ENCODE assay signal across 9 cellular contexts in genomic region chr19:49852631-49853126, GRCh38. TPM values are rescaled to one million over a fixed set of nuclear protein-coding genes. Genes with fewer than 3 reads are reported as not detected.
DNase-seq lines count a peak whose midpoint lies in the region; ATAC-seq and TF ChIP-seq lines count a peak whose summit lies in the region.
"Had no signal": no experiment of that assay in that cellular context is flagged by ENCODE, and none has a peak within 500 bp of the region (broad histone marks: within the 10 kb centered on the region; RNA-seq: fewer than 3 reads in every experiment).

No MANE protein-coding gene starts in this region.

- H3K4me3 Mint-ChIP-seq in endothelial cell (ENCODE audit: unreplicated experiment): peak overlapping the region; percentile 93

- H3K27me3 Mint-ChIP-seq in endothelial cell (ENCODE audit: unreplicated experiment): peaks cover 35% of the 10 kb centered on the region

- H3K4me3 ChIP-seq in DOHH2 (ENCODE audit: low read length): peak overlapping the region; percentile 81
- peak overlapping the region; percentile 86 for H3K4me3 ChIP-seq in PC-3 (ENCODE audit: low read length)
- H3K4me3 ChIP-seq in parathyroid adenoma (ENCODE audit: low read depth, low read length): peak overlapping the region; percentile 61

- no peaks in the 10 kb centered on the region for H3K9me3 Mint-ChIP-seq in endothelial cell (ENCODE audit: unreplicated experiment)

- DNase-seq in PC-3 (no peak), endothelial cell (ENCODE audit: low spot score) (no peak), KBM-7 (no peak), glomerular visceral epithelial cell (ENCODE audit: extremely low spot score) (no peak), NCI-H2227 treated with DMSO at 0.1 percent for 48 hours (lab: John Stamatoyannopoulos, UW) (no peak)
- DNase-seq: NCI-H2081 had no signal

- peaks cover 42% of the 10 kb centered on the region for H3K36me3 ChIP-seq in DOHH2 (ENCODE audit: control insufficient read depth, low read length)
- peaks cover 11% of the 10 kb centered on the region; the same call in 1 of the 2 replicates for H3K36me3 ChIP-seq in PC-3 (ENCODE audit: low read depth, low read length)
- no peaks in the 10 kb centered on the region for H3K36me3 ChIP-seq in parathyroid adenoma (ENCODE audit: control insufficient read depth, insufficient read depth, low read length)

- H3K27ac ChIP-seq in DOHH2 (ENCODE audit: low read depth, low read length) (no peak overlapping the region), PC-3 (ENCODE audit: low read length) (no peak overlapping the region), parathyroid adenoma (no peak overlapping the region)

- POLR2A ChIA-PET in PC-3 (lab: Charles Lee; ENCODE audit: unreplicated experiment): no interaction called here

- H3K27me3 ChIP-seq in DOHH2 (ENCODE audit: control insufficient read depth, low read length) (no peaks in the 10 kb centered on the region; the same call in 1 of the 2 replicates), PC-3 (ENCODE audit: low read length) (no peaks in the 10 kb centered on the region), parathyroid adenoma (ENCODE audit: control insufficient read depth, insufficient read depth, low read length) (no peaks in the 10 kb centered on the region)

- in situ Hi-C loops in KBM-7 (cut with MboI; ENCODE audit: low pct_unique_long_range_greater_than_20kb, low sequenced_read_pairs): no loop called here

- no peak for ATAC-seq in PC-3
- ATAC-seq in HG03457 (IDR thresholded peaks at IDR 0.05; ENCODE audit: unreplicated experiment): no peak

- H3K27ac Mint-ChIP-seq in endothelial cell (ENCODE audit: unreplicated experiment): peak overlapping the region; percentile 88

- peaks cover 33% of the 10 kb centered on the region for H3K79me2 ChIP-seq in DOHH2 (ENCODE audit: control insufficient read depth, low read length)
- peaks cover 41% of the 10 kb centered on the region for H3K79me2 ChIP-seq in PC-3 (ENCODE audit: low read length)
- H3K79me2 ChIP-seq in parathyroid adenoma: peaks cover 10% of the 10 kb centered on the region

- peaks cover 25% of the 10 kb centered on the region for H3K4me1 Mint-ChIP-seq in endothelial cell (ENCODE audit: unreplicated experiment)

- peaks cover 37% of the 10 kb centered on the region for H3K36me3 Mint-ChIP-seq in endothelial cell (ENCODE audit: low read depth, unreplicated experiment)

- no peak overlapping the region for H2AFZ ChIP-seq in PC-3 (ENCODE audit: low read length)
- no peak overlapping the region for H2AFZ ChIP-seq in parathyroid adenoma

- CTCF ChIA-PET in PC-3 (lab: Charles Lee): no interaction called here

- intact Hi-C loops in PC-3 (cut with micrococcal nuclease): loop anchor here (5.0 kb wide), 1 partner anchor 85 kb away; the partner anchor contains the start of gene AP2A1

- H3K4me2 ChIP-seq in DOHH2 (ENCODE audit: low read length): peak overlapping the region; percentile 99
- peak overlapping the region; percentile 96 for H3K4me2 ChIP-seq in PC-3 (ENCODE audit: low read length)
- H3K4me2 ChIP-seq in parathyroid adenoma (ENCODE audit: low read length): peak overlapping the region; percentile 80

- BruUV-seq in PC-3 (replicated peaks; lab: Mats Ljungman, UMichigan): TSS peak; percentile 62

- H4K20me1 ChIP-seq in DOHH2 (ENCODE audit: control insufficient read depth, insufficient read depth, low read depth, low read length) (peaks cover 13% of the 10 kb centered on the region; the same call in 1 of the 2 replicates), PC-3 (ENCODE audit: low read length) (peaks cover 29% of the 10 kb centered on the region; the same call in 1 of the 2 replicates)

- H3K9ac ChIP-seq in PC-3 (ENCODE audit: low read length) (peak overlapping the region; percentile 30; the same call in 1 of the 2 replicates), parathyroid adenoma (no peak overlapping the region)

- H3K9me3 ChIP-seq in DOHH2 (ENCODE audit: control insufficient read depth, insufficient read depth, low read length): no peaks in the 10 kb centered on the region
- no peaks in the 10 kb centered on the region for H3K9me3 ChIP-seq in PC-3 (ENCODE audit: low read length)
- no peaks in the 10 kb centered on the region for H3K9me3 ChIP-seq in parathyroid adenoma (ENCODE audit: control insufficient read depth, low read length)

- H3K4me1 ChIP-seq in DOHH2 (ENCODE audit: control insufficient read depth, low read length) (peaks cover 45% of the 10 kb centered on the region), PC-3 (ENCODE audit: insufficient read depth, low read length) (peaks cover 37% of the 10 kb centered on the region), parathyroid adenoma (peaks cover 4% of the 10 kb centered on the region)

- H3F3A ChIP-seq in DOHH2 (ENCODE audit: control insufficient read depth, insufficient read depth) (peaks cover 8% of the 10 kb centered on the region), PC-3 (ENCODE audit: low read length, unreplicated experiment) (no peaks in the 10 kb centered on the region)

- no peak for TF ChIP-seq CTCF in DOHH2 (IDR thresholded peaks at IDR 0.05; ENCODE audit: low read depth, low read length, poor library complexity, severe bottlenecking)
- TF ChIP-seq CTCF in PC-3 (conservative IDR thresholded peaks at IDR 0.05; ENCODE audit: low read depth, low read length): no peak
- no peak for TF ChIP-seq CTCF in endothelial cell (IDR thresholded peaks at IDR 0.05; ENCODE audit: unreplicated experiment)
- no peak for TF ChIP-seq CTCF in parathyroid adenoma (IDR thresholded peaks at IDR 0.05)

- no peaks in the 10 kb centered on the region for H3K9me2 ChIP-seq in DOHH2 (replicated peaks; ENCODE audit: control insufficient read depth, low read length)
- no peaks in the 10 kb centered on the region for H3K9me2 ChIP-seq in PC-3 (replicated peaks; ENCODE audit: low read length)

RNA-seq across cellular contexts. Expression of gene PTOV1, which starts 1.7 kb away (rescaled TPM):
- 138 and 148 TPM in 2 replicates for total RNA-seq in PC-3 (2014; rRNA removed)
- total RNA-seq in endothelial cell (ENCODE audit: unreplicated experiment): 231 TPM

RNA-seq across cellular contexts. Expression of gene PNKP, which starts 14.7 kb away (rescaled TPM):
- total RNA-seq in PC-3 (2014; rRNA removed) (141 and 172 TPM in 2 replicates), endothelial cell (ENCODE audit: unreplicated experiment) (96.0 TPM)

RNA-seq across cellular contexts. Expression of gene AKT1S1, which starts 24.5 kb away (rescaled TPM):
- total RNA-seq in PC-3 (2014; rRNA removed) (42.3 and 61.0 TPM in 2 replicates), endothelial cell (ENCODE audit: unreplicated experiment) (48.2 TPM)

RNA-seq across cellular contexts. Expression of gene TBC1D17, which starts 24.8 kb away (rescaled TPM):
- total RNA-seq in PC-3 (2014; rRNA removed) (17.8 and 18.8 TPM in 2 replicates), endothelial cell (ENCODE audit: unreplicated experiment) (36.8 TPM)

RNA-seq across cellular contexts. Expression of gene MED25, which starts 34.6 kb away (rescaled TPM):
- total RNA-seq in PC-3 (2014; rRNA removed): 47.5 and 54.9 TPM in 2 replicates
- 117 TPM for total RNA-seq in endothelial cell (ENCODE audit: unreplicated experiment)
